2 cellular contexts compared by ENCODE assay signal in genomic region chr11:86172894-86173293, GRCh38.
TF ChIP-seq lines count a peak whose summit lies in the region.

No MANE protein-coding gene starts in this region.

TF ChIP-seq in H1, 55 proteins besides CTCF, POLR2A, EP300 and RAD21 (continued from another document):
- no peak for TF ChIP-seq KDM4A (IDR thresholded peaks at IDR 0.05; ENCODE audit: low read depth, low read length, severe bottlenecking)
- TF ChIP-seq CHD1 (IDR thresholded peaks at IDR 0.05; ENCODE audit: low read depth, low read length): no peak
- TF ChIP-seq MAFK (IDR thresholded peaks at IDR 0.05; ENCODE audit: low read depth, low read length): peak; percentile 86

TF ChIP-seq in GM12891, 5 proteins besides CTCF, POLR2A, EP300 and RAD21 (continued from another document):
- no peak for TF ChIP-seq PAX5 (IDR thresholded peaks at IDR 0.05; ENCODE audit: insufficient read depth, low read length, severe bottlenecking)
- no peak for TF ChIP-seq TAF1 (IDR thresholded peaks at IDR 0.05; ENCODE audit: low read depth, low read length)
TF ChIP-seq in GM12891: peak in this region for 0.
